In the genomic region with DNA sequence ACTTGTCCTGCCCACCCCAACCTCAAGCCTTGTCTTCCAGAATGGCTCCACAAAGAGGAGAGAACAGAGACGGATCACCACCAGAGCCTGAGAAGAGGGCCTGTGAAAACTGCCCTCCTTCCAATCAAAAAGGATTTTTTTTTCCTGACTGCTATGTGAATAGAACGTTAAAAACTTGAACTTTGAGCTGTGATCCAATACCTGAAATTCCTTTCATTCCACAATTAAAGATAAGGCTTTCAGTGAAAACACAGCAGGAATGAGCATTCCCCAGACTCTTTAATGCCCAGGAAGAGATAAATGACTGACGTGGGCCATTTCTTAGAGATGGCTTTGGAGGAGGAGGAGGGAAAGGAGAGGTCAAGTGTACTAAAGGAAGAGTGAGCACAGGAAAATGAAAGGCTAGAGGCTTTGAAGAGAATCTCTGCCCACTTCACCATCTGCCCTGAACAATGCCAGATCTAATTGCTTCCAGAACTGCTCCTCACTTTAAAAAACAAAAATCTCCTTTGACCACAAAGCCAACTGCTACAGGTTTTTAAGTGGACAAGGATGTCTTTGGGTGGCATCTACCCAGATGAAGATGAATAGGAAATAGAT, we compare ENCODE assay signal across 1 cellular context.
TF ChIP-seq lines count a peak whose summit lies in the region.

No MANE protein-coding gene starts in this region.

TF ChIP-seq in HepG2, 621 proteins besides CTCF, POLR2A, EP300 and RAD21 (continued from another document and continues in another):
- TF ChIP-seq, protein P1, sequence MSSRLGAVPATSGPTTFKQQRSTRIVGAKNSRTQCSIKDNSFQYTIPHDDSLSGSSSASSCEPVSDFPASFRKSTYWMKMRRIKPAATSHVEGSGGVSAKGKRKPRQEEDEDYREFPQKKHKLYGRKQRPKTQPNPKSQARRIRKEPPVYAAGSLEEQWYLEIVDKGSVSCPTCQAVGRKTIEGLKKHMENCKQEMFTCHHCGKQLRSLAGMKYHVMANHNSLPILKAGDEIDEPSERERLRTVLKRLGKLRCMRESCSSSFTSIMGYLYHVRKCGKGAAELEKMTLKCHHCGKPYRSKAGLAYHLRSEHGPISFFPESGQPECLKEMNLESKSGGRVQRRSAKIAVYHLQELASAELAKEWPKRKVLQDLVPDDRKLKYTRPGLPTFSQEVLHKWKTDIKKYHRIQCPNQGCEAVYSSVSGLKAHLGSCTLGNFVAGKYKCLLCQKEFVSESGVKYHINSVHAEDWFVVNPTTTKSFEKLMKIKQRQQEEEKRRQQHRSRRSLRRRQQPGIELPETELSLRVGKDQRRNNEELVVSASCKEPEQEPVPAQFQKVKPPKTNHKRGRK (CRISPR knock-in tag; IDR thresholded peaks at IDR 0.05) = no peak
- TF ChIP-seq, protein P2, sequence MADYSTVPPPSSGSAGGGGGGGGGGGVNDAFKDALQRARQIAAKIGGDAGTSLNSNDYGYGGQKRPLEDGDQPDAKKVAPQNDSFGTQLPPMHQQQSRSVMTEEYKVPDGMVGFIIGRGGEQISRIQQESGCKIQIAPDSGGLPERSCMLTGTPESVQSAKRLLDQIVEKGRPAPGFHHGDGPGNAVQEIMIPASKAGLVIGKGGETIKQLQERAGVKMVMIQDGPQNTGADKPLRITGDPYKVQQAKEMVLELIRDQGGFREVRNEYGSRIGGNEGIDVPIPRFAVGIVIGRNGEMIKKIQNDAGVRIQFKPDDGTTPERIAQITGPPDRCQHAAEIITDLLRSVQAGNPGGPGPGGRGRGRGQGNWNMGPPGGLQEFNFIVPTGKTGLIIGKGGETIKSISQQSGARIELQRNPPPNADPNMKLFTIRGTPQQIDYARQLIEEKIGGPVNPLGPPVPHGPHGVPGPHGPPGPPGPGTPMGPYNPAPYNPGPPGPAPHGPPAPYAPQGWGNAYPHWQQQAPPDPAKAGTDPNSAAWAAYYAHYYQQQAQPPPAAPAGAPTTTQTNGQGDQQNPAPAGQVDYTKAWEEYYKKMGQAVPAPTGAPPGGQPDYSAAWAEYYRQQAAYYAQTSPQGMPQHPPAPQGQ (CRISPR knock-in tag; IDR thresholded peaks at IDR 0.05; ENCODE audit: borderline replicate concordance) = no peak
- TF ChIP-seq MBD4 (IDR thresholded peaks at IDR 0.05; ENCODE audit: borderline replicate concordance, low read length) = no peak
- TF ChIP-seq, protein P3, sequence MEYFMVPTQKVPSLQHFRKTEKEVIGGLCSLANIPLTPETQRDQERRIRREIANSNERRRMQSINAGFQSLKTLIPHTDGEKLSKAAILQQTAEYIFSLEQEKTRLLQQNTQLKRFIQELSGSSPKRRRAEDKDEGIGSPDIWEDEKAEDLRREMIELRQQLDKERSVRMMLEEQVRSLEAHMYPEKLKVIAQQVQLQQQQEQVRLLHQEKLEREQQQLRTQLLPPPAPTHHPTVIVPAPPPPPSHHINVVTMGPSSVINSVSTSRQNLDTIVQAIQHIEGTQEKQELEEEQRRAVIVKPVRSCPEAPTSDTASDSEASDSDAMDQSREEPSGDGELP (IDR thresholded peaks at IDR 0.05; ENCODE audit: borderline replicate concordance, low read depth) = no peak
- no peak for TF ChIP-seq ZNF3 (CRISPR knock-in tag; IDR thresholded peaks at IDR 0.05)
- TF ChIP-seq MEF2D (CRISPR knock-in tag; IDR thresholded peaks at IDR 0.05) = no peak
- no peak for TF ChIP-seq ZNF12 (CRISPR knock-in tag; IDR thresholded peaks at IDR 0.05)
- no peak for TF ChIP-seq CREB1 (IDR thresholded peaks at IDR 0.05)
- peak; percentile 52 for TF ChIP-seq CREB1 (CRISPR knock-in tag; IDR thresholded peaks at IDR 0.05)
- TF ChIP-seq REXO4 (CRISPR knock-in tag; IDR thresholded peaks at IDR 0.05; ENCODE audit: borderline replicate concordance) = no peak
- TF ChIP-seq, protein P4, sequence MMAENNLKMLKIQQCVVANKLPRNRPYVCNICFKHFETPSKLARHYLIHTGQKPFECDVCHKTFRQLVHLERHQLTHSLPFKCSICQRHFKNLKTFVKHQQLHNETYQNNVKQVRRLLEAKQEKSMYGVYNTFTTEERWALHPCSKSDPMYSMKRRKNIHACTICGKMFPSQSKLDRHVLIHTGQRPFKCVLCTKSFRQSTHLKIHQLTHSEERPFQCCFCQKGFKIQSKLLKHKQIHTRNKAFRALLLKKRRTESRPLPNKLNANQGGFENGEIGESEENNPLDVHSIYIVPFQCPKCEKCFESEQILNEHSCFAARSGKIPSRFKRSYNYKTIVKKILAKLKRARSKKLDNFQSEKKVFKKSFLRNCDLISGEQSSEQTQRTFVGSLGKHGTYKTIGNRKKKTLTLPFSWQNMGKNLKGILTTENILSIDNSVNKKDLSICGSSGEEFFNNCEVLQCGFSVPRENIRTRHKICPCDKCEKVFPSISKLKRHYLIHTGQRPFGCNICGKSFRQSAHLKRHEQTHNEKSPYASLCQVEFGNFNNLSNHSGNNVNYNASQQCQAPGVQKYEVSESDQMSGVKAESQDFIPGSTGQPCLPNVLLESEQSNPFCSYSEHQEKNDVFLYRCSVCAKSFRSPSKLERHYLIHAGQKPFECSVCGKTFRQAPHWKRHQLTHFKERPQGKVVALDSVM (CRISPR knock-in tag; IDR thresholded peaks at IDR 0.05) = no peak
- TF ChIP-seq ZKSCAN1 (IDR thresholded peaks at IDR 0.05; ENCODE audit: low read length) = no peak
- TF ChIP-seq ZNF33B (CRISPR knock-in tag; IDR thresholded peaks at IDR 0.05) = no peak
- TF ChIP-seq, protein P5, sequence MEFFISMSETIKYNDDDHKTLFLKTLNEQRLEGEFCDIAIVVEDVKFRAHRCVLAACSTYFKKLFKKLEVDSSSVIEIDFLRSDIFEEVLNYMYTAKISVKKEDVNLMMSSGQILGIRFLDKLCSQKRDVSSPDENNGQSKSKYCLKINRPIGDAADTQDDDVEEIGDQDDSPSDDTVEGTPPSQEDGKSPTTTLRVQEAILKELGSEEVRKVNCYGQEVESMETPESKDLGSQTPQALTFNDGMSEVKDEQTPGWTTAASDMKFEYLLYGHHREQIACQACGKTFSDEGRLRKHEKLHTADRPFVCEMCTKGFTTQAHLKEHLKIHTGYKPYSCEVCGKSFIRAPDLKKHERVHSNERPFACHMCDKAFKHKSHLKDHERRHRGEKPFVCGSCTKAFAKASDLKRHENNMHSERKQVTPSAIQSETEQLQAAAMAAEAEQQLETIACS (CRISPR knock-in tag; IDR thresholded peaks at IDR 0.05) = no peak
- TF ChIP-seq, protein P6, sequence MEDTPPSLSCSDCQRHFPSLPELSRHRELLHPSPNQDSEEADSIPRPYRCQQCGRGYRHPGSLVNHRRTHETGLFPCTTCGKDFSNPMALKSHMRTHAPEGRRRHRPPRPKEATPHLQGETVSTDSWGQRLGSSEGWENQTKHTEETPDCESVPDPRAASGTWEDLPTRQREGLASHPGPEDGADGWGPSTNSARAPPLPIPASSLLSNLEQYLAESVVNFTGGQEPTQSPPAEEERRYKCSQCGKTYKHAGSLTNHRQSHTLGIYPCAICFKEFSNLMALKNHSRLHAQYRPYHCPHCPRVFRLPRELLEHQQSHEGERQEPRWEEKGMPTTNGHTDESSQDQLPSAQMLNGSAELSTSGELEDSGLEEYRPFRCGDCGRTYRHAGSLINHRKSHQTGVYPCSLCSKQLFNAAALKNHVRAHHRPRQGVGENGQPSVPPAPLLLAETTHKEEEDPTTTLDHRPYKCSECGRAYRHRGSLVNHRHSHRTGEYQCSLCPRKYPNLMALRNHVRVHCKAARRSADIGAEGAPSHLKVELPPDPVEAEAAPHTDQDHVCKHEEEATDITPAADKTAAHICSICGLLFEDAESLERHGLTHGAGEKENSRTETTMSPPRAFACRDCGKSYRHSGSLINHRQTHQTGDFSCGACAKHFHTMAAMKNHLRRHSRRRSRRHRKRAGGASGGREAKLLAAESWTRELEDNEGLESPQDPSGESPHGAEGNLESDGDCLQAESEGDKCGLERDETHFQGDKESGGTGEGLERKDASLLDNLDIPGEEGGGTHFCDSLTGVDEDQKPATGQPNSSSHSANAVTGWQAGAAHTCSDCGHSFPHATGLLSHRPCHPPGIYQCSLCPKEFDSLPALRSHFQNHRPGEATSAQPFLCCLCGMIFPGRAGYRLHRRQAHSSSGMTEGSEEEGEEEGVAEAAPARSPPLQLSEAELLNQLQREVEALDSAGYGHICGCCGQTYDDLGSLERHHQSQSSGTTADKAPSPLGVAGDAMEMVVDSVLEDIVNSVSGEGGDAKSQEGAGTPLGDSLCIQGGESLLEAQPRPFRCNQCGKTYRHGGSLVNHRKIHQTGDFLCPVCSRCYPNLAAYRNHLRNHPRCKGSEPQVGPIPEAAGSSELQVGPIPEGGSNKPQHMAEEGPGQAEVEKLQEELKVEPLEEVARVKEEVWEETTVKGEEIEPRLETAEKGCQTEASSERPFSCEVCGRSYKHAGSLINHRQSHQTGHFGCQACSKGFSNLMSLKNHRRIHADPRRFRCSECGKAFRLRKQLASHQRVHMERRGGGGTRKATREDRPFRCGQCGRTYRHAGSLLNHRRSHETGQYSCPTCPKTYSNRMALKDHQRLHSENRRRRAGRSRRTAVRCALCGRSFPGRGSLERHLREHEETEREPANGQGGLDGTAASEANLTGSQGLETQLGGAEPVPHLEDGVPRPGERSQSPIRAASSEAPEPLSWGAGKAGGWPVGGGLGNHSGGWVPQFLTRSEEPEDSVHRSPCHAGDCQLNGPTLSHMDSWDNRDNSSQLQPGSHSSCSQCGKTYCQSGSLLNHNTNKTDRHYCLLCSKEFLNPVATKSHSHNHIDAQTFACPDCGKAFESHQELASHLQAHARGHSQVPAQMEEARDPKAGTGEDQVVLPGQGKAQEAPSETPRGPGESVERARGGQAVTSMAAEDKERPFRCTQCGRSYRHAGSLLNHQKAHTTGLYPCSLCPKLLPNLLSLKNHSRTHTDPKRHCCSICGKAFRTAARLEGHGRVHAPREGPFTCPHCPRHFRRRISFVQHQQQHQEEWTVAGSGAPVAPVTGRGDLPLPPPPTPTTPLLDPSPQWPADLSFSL (CRISPR knock-in tag; IDR thresholded peaks at IDR 0.05) = no peak
- TF ChIP-seq, protein P7, sequence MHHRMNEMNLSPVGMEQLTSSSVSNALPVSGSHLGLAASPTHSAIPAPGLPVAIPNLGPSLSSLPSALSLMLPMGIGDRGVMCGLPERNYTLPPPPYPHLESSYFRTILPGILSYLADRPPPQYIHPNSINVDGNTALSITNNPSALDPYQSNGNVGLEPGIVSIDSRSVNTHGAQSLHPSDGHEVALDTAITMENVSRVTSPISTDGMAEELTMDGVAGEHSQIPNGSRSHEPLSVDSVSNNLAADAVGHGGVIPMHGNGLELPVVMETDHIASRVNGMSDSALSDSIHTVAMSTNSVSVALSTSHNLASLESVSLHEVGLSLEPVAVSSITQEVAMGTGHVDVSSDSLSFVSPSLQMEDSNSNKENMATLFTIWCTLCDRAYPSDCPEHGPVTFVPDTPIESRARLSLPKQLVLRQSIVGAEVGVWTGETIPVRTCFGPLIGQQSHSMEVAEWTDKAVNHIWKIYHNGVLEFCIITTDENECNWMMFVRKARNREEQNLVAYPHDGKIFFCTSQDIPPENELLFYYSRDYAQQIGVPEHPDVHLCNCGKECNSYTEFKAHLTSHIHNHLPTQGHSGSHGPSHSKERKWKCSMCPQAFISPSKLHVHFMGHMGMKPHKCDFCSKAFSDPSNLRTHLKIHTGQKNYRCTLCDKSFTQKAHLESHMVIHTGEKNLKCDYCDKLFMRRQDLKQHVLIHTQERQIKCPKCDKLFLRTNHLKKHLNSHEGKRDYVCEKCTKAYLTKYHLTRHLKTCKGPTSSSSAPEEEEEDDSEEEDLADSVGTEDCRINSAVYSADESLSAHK (CRISPR knock-in tag; IDR thresholded peaks at IDR 0.05; ENCODE audit: borderline replicate concordance) = no peak
- TF ChIP-seq HMG20B (CRISPR knock-in tag; conservative IDR thresholded peaks at IDR 0.05) = no peak; the same call in 1 of the 2 replicates
- TF ChIP-seq, protein P8, sequence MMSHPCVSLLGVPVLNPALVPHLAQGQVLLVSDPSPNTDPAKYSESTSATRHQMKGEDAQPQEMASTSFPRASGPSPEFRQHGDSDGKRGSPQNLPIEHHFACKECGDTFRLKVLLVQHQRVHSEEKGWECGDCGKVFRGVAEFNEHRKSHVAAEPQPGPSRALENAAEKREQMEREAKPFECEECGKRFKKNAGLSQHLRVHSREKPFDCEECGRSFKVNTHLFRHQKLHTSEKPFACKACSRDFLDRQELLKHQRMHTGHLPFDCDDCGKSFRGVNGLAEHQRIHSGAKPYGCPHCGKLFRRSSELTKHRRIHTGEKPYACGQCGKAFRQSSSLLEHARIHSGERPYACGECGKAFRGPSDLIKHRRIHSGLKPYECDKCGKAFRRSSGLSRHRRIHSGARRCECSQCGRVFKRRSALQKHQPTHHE (CRISPR knock-in tag; IDR thresholded peaks at IDR 0.05; ENCODE audit: borderline replicate concordance) = no peak
- TF ChIP-seq KLF16 (CRISPR knock-in tag; IDR thresholded peaks at IDR 0.05) = peak in 1 of 2 experiments; percentile 52; a peak in 1 of 4 replicates
- TF ChIP-seq ZNF768 (CRISPR knock-in tag; IDR thresholded peaks at IDR 0.05) = no peak
- no peak for TF ChIP-seq ZC3H4 (CRISPR knock-in tag; IDR thresholded peaks at IDR 0.05; ENCODE audit: borderline replicate concordance)
- no peak for TF ChIP-seq ZNF256 (CRISPR knock-in tag; conservative IDR thresholded peaks at IDR 0.05)
- TF ChIP-seq NKX3-1 (CRISPR knock-in tag; IDR thresholded peaks at IDR 0.05) = no peak
- TF ChIP-seq ZNF788 (CRISPR knock-in tag; IDR thresholded peaks at IDR 0.05; ENCODE audit: borderline replicate concordance) = no peak
- TF ChIP-seq SOX5 (CRISPR knock-in tag; IDR thresholded peaks at IDR 0.05; ENCODE audit: borderline replicate concordance) = peak; percentile 84; the same call in 1 of the 2 replicates
- no peak for TF ChIP-seq ZFP41 (CRISPR knock-in tag; IDR thresholded peaks at IDR 0.05; ENCODE audit: borderline replicate concordance)
- TF ChIP-seq, protein P9, sequence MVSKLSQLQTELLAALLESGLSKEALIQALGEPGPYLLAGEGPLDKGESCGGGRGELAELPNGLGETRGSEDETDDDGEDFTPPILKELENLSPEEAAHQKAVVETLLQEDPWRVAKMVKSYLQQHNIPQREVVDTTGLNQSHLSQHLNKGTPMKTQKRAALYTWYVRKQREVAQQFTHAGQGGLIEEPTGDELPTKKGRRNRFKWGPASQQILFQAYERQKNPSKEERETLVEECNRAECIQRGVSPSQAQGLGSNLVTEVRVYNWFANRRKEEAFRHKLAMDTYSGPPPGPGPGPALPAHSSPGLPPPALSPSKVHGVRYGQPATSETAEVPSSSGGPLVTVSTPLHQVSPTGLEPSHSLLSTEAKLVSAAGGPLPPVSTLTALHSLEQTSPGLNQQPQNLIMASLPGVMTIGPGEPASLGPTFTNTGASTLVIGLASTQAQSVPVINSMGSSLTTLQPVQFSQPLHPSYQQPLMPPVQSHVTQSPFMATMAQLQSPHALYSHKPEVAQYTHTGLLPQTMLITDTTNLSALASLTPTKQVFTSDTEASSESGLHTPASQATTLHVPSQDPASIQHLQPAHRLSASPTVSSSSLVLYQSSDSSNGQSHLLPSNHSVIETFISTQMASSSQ (IDR thresholded peaks at IDR 0.05; ENCODE audit: low read depth) = peak; percentile 60; the same call in 1 of the 2 replicates
- TF ChIP-seq, protein P9 (CRISPR knock-in tag; IDR thresholded peaks at IDR 0.05; ENCODE audit: borderline replicate concordance) = peak; percentile 48; the same call in 1 of the 2 replicates
- TF ChIP-seq ZNF75D (CRISPR knock-in tag; IDR thresholded peaks at IDR 0.05; ENCODE audit: borderline replicate concordance) = no peak
- no peak for TF ChIP-seq HCFC1 (IDR thresholded peaks at IDR 0.05; ENCODE audit: low read depth, low read length)
- no peak for TF ChIP-seq SATB2 (CRISPR knock-in tag; IDR thresholded peaks at IDR 0.05)
